Comparison of ENCODE assay signal across 1 cellular context in genomic region chr3:94176886-94177285, GRCh38.
TF ChIP-seq lines count a peak whose summit lies in the region.

No MANE protein-coding gene starts in this region.

TF ChIP-seq in IMR-90, 13 proteins besides CTCF, POLR2A, EP300 and RAD21 (continued from another document):
- TF ChIP-seq MAFK (IDR thresholded peaks at IDR 0.05; ENCODE audit: low read depth, low read length) (no peak), MAZ (IDR thresholded peaks at IDR 0.05; ENCODE audit: borderline replicate concordance, low read depth, low read length) (no peak), USF2 (IDR thresholded peaks at IDR 0.05; ENCODE audit: low read depth, low read length) (no peak), NFE2L2 (IDR thresholded peaks at IDR 0.05; ENCODE audit: low read depth, low read length) (no peak)
